In the genomic region with DNA sequence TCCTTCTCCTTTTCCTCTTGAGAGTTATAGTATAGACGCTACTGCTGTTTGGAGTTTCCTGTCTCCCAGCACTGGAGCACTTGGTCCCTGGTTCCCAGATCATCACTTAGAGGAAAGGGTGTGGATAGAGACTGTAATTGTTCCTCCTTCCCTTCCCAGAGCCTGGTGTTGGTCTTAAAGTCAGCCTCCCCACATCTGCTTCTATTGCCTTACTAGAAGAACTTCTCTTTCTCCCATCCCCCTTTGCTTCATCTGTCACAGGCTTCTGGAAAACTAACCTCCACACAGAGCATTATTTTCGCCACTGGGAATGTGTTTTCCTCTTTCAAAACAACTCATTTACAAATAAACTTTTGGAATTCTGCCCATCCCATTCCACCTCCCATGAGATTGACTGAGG, we compare ENCODE assay signal across 27 cellular contexts.
A peak's percentile ranks its signal among the peaks of the same experiment; 100 is the strongest.
DNase-seq lines count a peak whose midpoint lies in the region; TF ChIP-seq lines count a peak whose summit lies in the region.
"Had no signal": no experiment of that assay in that cellular context is flagged by ENCODE, and none has a peak within 500 bp of the region (broad histone marks: within the 10 kb centered on the region; RNA-seq: fewer than 3 reads in every experiment).

No MANE protein-coding gene starts in this region.

- H3K36me3 Mint-ChIP-seq in endothelial cell (ENCODE audit: low read depth, unreplicated experiment) (no peaks in the 10 kb centered on the region), nephron (ENCODE audit: low read depth) (no peaks in the 10 kb centered on the region)

- no peaks in the 10 kb centered on the region for H3K9me3 ChIP-seq in spleen
- H3K9me3 ChIP-seq: esophagus squamous epithelium, HAP-1, thyroid gland had no signal

- TF ChIP-seq POLR2A in spleen (IDR thresholded peaks at IDR 0.05): no peak

- H3K27me3 Mint-ChIP-seq in endothelial cell (ENCODE audit: unreplicated experiment) (peaks cover 3% of the 10 kb centered on the region), nephron (ENCODE audit: low read depth) (no peaks in the 10 kb centered on the region)
- H3K27me3 Mint-ChIP-seq: activated CD4-positive, alpha-beta T cell treated with anti-CD3 and anti-CD28 coated beads for 36 hours had no signal

- H3K4me1 Mint-ChIP-seq in endothelial cell (ENCODE audit: unreplicated experiment) (peaks cover 46% of the 10 kb centered on the region), nephron (peaks cover 32% of the 10 kb centered on the region)
- H3K4me1 Mint-ChIP-seq: activated CD4-positive, alpha-beta T cell treated with anti-CD3 and anti-CD28 coated beads for 36 hours had no signal

- H3K36me3 ChIP-seq in spleen: no peaks in the 10 kb centered on the region
- H3K36me3 ChIP-seq: esophagus squamous epithelium, HAP-1, thyroid gland had no signal

- no peaks in the 10 kb centered on the region for H3K4me1 ChIP-seq in spleen
- H3K4me1 ChIP-seq: esophagus squamous epithelium, HAP-1 had no signal

- intact Hi-C loops in spleen (cut with DNase I; ENCODE audit: low total_unique reads): no loop called here

- H3K27ac ChIP-seq in spleen: no peak overlapping the region
- H3K27ac ChIP-seq: C4-2B, coronary artery, esophagus squamous epithelium, HL-60, thyroid gland had no signal

- DNase-seq in DMS 273 treated with DMSO at 0.1 percent for 48 hours (lab: John Stamatoyannopoulos, UW) (peak; percentile 8), NCI-H1694 treated with DMSO at 0.1 percent for 48 hours (lab: John Stamatoyannopoulos, UW) (peak; percentile 79), endothelial cell (ENCODE audit: low spot score) (no peak), spleen (no peak), nucleus accumbens (lab: John Stamatoyannopoulos, UW) (no peak), NCI-H128 (lab: John Stamatoyannopoulos, UW; ENCODE audit: unreplicated experiment) (no peak)
- DNase-seq in activated CD4-positive, alpha-beta T cell treated with anti-CD3 and anti-CD28 coated beads for 48 hours: no peak
- DNase-seq: activated CD4-positive, alpha-beta T cell treated with anti-CD3 and anti-CD28 coated beads for 36 hours; activated naive CD4-positive, alpha-beta T cell; activated T-cell treated with anti-CD3 and anti-CD28 coated beads, Interleukin-2, amount 50 U/mL, for 4 hours; amygdala; esophagus squamous epithelium; Kasumi-1; mesenchymal stem cell; NCI-H1048; NCI-H2029; NK-92 treated with Interleukin-12 subunit alpha and Interleukin-12 subunit beta, amount 100 ng/mL, for 24 hours; occipital lobe; SIG-M5; stimulated activated naive CD8-positive, alpha-beta T cell treated with anti-CD3 and anti-CD28 coated beads, Interleukin-15, Interleukin-2, amounts not matched to agents 100 U/mL and 50 U/mL, for 24 hours; T-helper 1 cell; thyroid gland had no signal

- peak overlapping the region; percentile 71 for H3K27ac Mint-ChIP-seq in endothelial cell (ENCODE audit: unreplicated experiment)
- peak overlapping the region in 2 of 3 experiments; percentile 4 to 30 for H3K27ac Mint-ChIP-seq in nephron
- H3K27ac Mint-ChIP-seq: activated CD4-positive, alpha-beta T cell treated with anti-CD3 and anti-CD28 coated beads for 36 hours had no signal

- WGBS in spleen, 5 donors: 28 to 42% (median 34%) methylated on average over 2 of the region's 2 CpGs

- no peaks in the 10 kb centered on the region for H3K27me3 ChIP-seq in spleen (replicated peaks in 1 of 7)
- H3K27me3 ChIP-seq: esophagus squamous epithelium, thyroid gland had no signal

- no peak overlapping the region for H3K4me3 ChIP-seq in spleen
- H3K4me3 ChIP-seq: coronary artery, esophagus squamous epithelium, HAP-1, thyroid gland had no signal

- no peaks in the 10 kb centered on the region for H3K9me3 Mint-ChIP-seq in endothelial cell (ENCODE audit: unreplicated experiment)
- peaks cover 2% of the 10 kb centered on the region for H3K9me3 Mint-ChIP-seq in nephron
- H3K9me3 Mint-ChIP-seq: activated T-cell treated with anti-CD3 and anti-CD28 coated beads, Interleukin-2, amount 50 U/mL, for 4 hours had no signal

- H3K4me3 Mint-ChIP-seq in endothelial cell (ENCODE audit: unreplicated experiment): no peak overlapping the region
- no peak overlapping the region for H3K4me3 Mint-ChIP-seq in nephron
- H3K4me3 Mint-ChIP-seq: activated CD4-positive, alpha-beta T cell treated with anti-CD3 and anti-CD28 coated beads for 36 hours; activated T-cell treated with anti-CD3 and anti-CD28 coated beads, Interleukin-2, amount 50 U/mL, for 4 hours had no signal

- TF ChIP-seq CTCF in endothelial cell (IDR thresholded peaks at IDR 0.05; ENCODE audit: unreplicated experiment): no peak
- TF ChIP-seq CTCF in nephron (IDR thresholded peaks at IDR 0.05; ENCODE audit: unreplicated experiment in 3 of 3): no peak
- TF ChIP-seq CTCF in spleen (IDR thresholded peaks at IDR 0.05 in 8 of 11, conservative IDR thresholded peaks at IDR 0.05 in 3 of 11): no peak

Comparison
In these comparisons a context has a peak if more than half of its experiments do, and no peak if none do; other contexts are left out.
1. DNase-seq: peak in DMS 273 treated with DMSO at 0.1 percent for 48 hours (single experiment) and NCI-H1694 treated with DMSO at 0.1 percent for 48 hours (single experiment); none in endothelial cell (single experiment), spleen (single experiment), nucleus accumbens (0 of 56), NCI-H128 (single experiment) and activated CD4-positive, alpha-beta T cell treated with anti-CD3 and anti-CD28 coated beads for 48 hours (single experiment).